In the genomic region with DNA sequence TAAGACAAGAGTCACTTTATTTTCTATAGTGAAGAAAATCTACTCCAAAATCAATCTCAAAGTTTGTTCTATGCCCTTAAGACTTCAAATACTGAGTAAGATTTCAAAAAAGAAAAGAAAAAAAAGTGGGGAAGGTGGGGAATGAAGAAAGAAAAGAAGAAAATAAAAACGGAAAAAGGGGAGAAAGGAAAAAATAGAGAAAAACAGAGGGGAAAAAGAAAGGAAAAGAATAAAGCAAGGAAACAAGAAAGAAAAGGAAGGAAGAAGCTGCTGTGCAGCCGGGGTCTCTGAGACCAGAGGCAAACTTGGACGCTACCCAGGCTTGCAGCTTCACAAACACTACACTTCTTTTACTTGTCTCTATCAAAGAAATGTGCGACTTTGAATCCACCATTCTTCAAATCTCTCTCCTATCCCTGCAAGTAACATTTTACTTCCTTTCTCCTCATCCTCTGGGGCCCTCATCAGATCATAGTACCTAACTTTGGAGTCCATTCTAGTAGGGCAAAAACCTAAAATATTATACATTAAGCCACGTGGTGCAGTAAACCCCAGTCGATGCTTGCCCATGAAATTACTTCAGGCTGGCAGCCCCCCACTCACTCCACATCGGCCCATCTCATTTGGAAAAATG, we compare ENCODE assay signal across 12 cellular contexts.
A peak's percentile ranks its signal among the peaks of the same experiment; 100 is the strongest.
DNase-seq lines count a peak whose midpoint lies in the region; ATAC-seq, FAIRE-seq and TF ChIP-seq lines count a peak whose summit lies in the region.
"Had no signal": no experiment of that assay in that cellular context is flagged by ENCODE, and none has a peak within 500 bp of the region (broad histone marks: within the 10 kb centered on the region; RNA-seq: fewer than 3 reads in every experiment).

No MANE protein-coding gene starts in this region.

- intact Hi-C loops in K562 (cut with micrococcal nuclease), result no loop called here

- no peaks in the 10 kb centered on the region for H3K27me3 ChIP-seq in K562 (ENCODE audit: control insufficient read depth in 2 of 2, insufficient read depth in 2 of 2, low read length in 2 of 2)
- no peaks in the 10 kb centered on the region for H3K27me3 ChIP-seq in muscle layer of colon (ENCODE audit: control insufficient read depth in 1 of 2, insufficient read depth in 2 of 2, low read length in 2 of 2)
- H3K27me3 ChIP-seq: colonic mucosa had no signal

- in situ Hi-C loops in K562 (cut with MboI), result no loop called here

- H3K4me1 ChIP-seq in K562 (replicated peaks in 1 of 2; ENCODE audit: control insufficient read depth in 2 of 2, insufficient read depth in 2 of 2, low read length in 2 of 2), result no peaks in the 10 kb centered on the region
- H3K4me1 ChIP-seq in muscle layer of colon (ENCODE audit: insufficient read depth, low read length), result peaks cover 55% of the 10 kb centered on the region
- H3K4me1 ChIP-seq: colonic mucosa had no signal

- peak; percentile 16 for DNase-seq in stimulated activated CD4-positive, alpha-beta T cell treated with anti-CD3 and anti-CD28 coated beads, Interleukin-4, amount 100 ng/mL, for 1 hour
- no peak for DNase-seq in stimulated activated CD4-positive, alpha-beta T cell treated with anti-CD3 and anti-CD28 coated beads, Interleukin-4, amount 100 ng/mL, for 4 hours
- DNase-seq in K562 (ENCODE audit: extremely low read depth in 1 of 4, low spot score in 3 of 4), result no peak
- no peak for DNase-seq in SIG-M5 treated with dmso at 0.1 percent for 504 hours (lab: John Stamatoyannopoulos, UW; ENCODE audit: unreplicated experiment)
- DNase-seq in NCI-H128 (lab: John Stamatoyannopoulos, UW; ENCODE audit: unreplicated experiment), result no peak
- no peak for DNase-seq in EL
- DNase-seq: activated CD8-positive, alpha-beta memory T cell treated with anti-CD3 and anti-CD28 coated beads, Interleukin-2, amount 10 ng/mL, durations not matched to agents 7 days and 5 days; colonic mucosa; NCI-H1105 treated with DMSO at 0.1 percent for 48 hours; stimulated activated CD8-positive, alpha-beta memory T cell treated with anti-CD3 and anti-CD28 coated beads, Interleukin-4, amount 100 ng/mL, for 48 hours had no signal

- no peaks in the 10 kb centered on the region for H3K9me3 ChIP-seq in K562 (replicated peaks; ENCODE audit: control insufficient read depth, insufficient read depth, low read depth, low read length)
- no peaks in the 10 kb centered on the region for H3K9me3 ChIP-seq in muscle layer of colon (ENCODE audit: low read length)
- H3K9me3 ChIP-seq: colonic mucosa had no signal

- no peak overlapping the region for H3K4me3 ChIP-seq in K562
- no peak overlapping the region for H3K4me3 ChIP-seq in muscle layer of colon (ENCODE audit: low read depth in 1 of 2, low read length in 2 of 2)
- H3K4me3 ChIP-seq: colonic mucosa had no signal

- H4K20me1 ChIP-seq in K562 (replicated peaks; ENCODE audit: control insufficient read depth, insufficient read depth, low read length), result no peaks in the 10 kb centered on the region

- no peak for TF ChIP-seq EP300 in K562 (IDR thresholded peaks at IDR 0.05; ENCODE audit: low read length)

- no peak overlapping the region for H3K4me2 ChIP-seq in K562 (ENCODE audit: insufficient read depth, low read length)

- CTCF ChIA-PET in K562 (lab: Yijun Ruan, JAX; ENCODE audit: low intra/inter-chr PET ratio), result no interaction called here

- ATAC-seq in K562 (no peak), GM19455 (IDR thresholded peaks at IDR 0.05; ENCODE audit: unreplicated experiment) (no peak)
- ATAC-seq: activated CD8-positive, alpha-beta memory T cell treated with anti-CD3 and anti-CD28 coated beads, Interleukin-2, amount 10 ng/mL, durations not matched to agents 7 days and 5 days had no signal

- no peak overlapping the region for H3K27ac ChIP-seq in K562 (ENCODE audit: extremely low read depth, low read depth, low read length)
- H3K27ac ChIP-seq in muscle layer of colon (ENCODE audit: low read depth, low read length), result peak overlapping the region; percentile 92

- BruUV-seq in K562 (replicated peaks; lab: Mats Ljungman, UMichigan), result no TSS peak

- H3K36me3 ChIP-seq in K562 (ENCODE audit: control insufficient read depth, insufficient read depth, low read length) (no peaks in the 10 kb centered on the region), muscle layer of colon (ENCODE audit: insufficient read depth, low read length) (no peaks in the 10 kb centered on the region)
- H3K36me3 ChIP-seq: colonic mucosa had no signal

- TF ChIP-seq POLR2A in K562 (conservative IDR thresholded peaks at IDR 0.05), result no peak

- TF ChIP-seq CTCF in K562 (IDR thresholded peaks at IDR 0.05 in 2 of 3, conservative IDR thresholded peaks at IDR 0.05 in 1 of 3; ENCODE audit: insufficient read depth in 2 of 3, low read depth in 1 of 3, low read length in 3 of 3), result no peak

- no peak for FAIRE-seq in K562 (lab: Jason Lieb, UNC)

- WGBS in K562 (ENCODE audit: insufficient coverage, low coverage, missing lambda C conversion rate), result 42% methylated on average over 6 of the region's 7 CpGs

- no peaks in the 10 kb centered on the region for H3K79me2 ChIP-seq in K562 (ENCODE audit: control insufficient read depth, insufficient read depth, low read length)

- H3K9ac ChIP-seq in K562 (ENCODE audit: insufficient read depth in 1 of 2, low read depth in 2 of 2, low read length in 2 of 2) (no peak overlapping the region), muscle layer of colon (ENCODE audit: low read length) (no peak overlapping the region)

- POLR2A ChIA-PET in K562 (lab: Yijun Ruan, JAX), result no interaction called here

- no peak overlapping the region for H2AFZ ChIP-seq in K562 (ENCODE audit: low read depth, low read length)

- H3K9me1 ChIP-seq in K562 (ENCODE audit: control insufficient read depth, insufficient read depth, low read length), result no peaks in the 10 kb centered on the region

- TF ChIP-seq RAD21 in K562 (CRISPR knock-in tag; conservative IDR thresholded peaks at IDR 0.05 in 1 of 2, IDR thresholded peaks at IDR 0.05 in 1 of 2), result no peak

TF ChIP-seq in K562, 482 proteins besides CTCF, POLR2A, EP300 and RAD21:
- TF ChIP-seq, protein P1, sequence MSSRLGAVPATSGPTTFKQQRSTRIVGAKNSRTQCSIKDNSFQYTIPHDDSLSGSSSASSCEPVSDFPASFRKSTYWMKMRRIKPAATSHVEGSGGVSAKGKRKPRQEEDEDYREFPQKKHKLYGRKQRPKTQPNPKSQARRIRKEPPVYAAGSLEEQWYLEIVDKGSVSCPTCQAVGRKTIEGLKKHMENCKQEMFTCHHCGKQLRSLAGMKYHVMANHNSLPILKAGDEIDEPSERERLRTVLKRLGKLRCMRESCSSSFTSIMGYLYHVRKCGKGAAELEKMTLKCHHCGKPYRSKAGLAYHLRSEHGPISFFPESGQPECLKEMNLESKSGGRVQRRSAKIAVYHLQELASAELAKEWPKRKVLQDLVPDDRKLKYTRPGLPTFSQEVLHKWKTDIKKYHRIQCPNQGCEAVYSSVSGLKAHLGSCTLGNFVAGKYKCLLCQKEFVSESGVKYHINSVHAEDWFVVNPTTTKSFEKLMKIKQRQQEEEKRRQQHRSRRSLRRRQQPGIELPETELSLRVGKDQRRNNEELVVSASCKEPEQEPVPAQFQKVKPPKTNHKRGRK (tag; IDR thresholded peaks at IDR 0.05), result peak; percentile 61; the same call in 1 of the 2 replicates
- TF ChIP-seq TAL1 (IDR thresholded peaks at IDR 0.05) (no peak), PREB (CRISPR knock-in tag; IDR thresholded peaks at IDR 0.05) (no peak), HNRNPK (IDR thresholded peaks at IDR 0.05; ENCODE audit: low read depth, low read length, poor library complexity, severe bottlenecking) (no peak), SMARCA4 (IDR thresholded peaks at IDR 0.05) (no peak), NFE2 (IDR thresholded peaks at IDR 0.05; ENCODE audit: low read depth) (no peak)
- TF ChIP-seq, protein P2, sequence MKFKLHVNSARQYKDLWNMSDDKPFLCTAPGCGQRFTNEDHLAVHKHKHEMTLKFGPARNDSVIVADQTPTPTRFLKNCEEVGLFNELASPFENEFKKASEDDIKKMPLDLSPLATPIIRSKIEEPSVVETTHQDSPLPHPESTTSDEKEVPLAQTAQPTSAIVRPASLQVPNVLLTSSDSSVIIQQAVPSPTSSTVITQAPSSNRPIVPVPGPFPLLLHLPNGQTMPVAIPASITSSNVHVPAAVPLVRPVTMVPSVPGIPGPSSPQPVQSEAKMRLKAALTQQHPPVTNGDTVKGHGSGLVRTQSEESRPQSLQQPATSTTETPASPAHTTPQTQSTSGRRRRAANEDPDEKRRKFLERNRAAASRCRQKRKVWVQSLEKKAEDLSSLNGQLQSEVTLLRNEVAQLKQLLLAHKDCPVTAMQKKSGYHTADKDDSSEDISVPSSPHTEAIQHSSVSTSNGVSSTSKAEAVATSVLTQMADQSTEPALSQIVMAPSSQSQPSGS (CRISPR knock-in tag; IDR thresholded peaks at IDR 0.05), result no peak
- TF ChIP-seq, protein P3, sequence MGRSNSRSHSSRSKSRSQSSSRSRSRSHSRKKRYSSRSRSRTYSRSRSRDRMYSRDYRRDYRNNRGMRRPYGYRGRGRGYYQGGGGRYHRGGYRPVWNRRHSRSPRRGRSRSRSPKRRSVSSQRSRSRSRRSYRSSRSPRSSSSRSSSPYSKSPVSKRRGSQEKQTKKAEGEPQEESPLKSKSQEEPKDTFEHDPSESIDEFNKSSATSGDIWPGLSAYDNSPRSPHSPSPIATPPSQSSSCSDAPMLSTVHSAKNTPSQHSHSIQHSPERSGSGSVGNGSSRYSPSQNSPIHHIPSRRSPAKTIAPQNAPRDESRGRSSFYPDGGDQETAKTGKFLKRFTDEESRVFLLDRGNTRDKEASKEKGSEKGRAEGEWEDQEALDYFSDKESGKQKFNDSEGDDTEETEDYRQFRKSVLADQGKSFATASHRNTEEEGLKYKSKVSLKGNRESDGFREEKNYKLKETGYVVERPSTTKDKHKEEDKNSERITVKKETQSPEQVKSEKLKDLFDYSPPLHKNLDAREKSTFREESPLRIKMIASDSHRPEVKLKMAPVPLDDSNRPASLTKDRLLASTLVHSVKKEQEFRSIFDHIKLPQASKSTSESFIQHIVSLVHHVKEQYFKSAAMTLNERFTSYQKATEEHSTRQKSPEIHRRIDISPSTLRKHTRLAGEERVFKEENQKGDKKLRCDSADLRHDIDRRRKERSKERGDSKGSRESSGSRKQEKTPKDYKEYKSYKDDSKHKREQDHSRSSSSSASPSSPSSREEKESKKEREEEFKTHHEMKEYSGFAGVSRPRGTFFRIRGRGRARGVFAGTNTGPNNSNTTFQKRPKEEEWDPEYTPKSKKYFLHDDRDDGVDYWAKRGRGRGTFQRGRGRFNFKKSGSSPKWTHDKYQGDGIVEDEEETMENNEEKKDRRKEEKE (IDR thresholded peaks at IDR 0.05; ENCODE audit: borderline replicate concordance in 1 of 2, control insufficient read depth in 1 of 2, low read depth in 2 of 2, low read length in 1 of 2), result no peak
